8 cellular contexts compared by ENCODE assay signal in genomic region chr20:33914871-33915270, GRCh38.
DNase-seq lines count a peak whose midpoint lies in the region; ATAC-seq and TF ChIP-seq lines count a peak whose summit lies in the region.

No MANE protein-coding gene starts in this region.

- no peaks in the 10 kb centered on the region for H3K9me3 Mint-ChIP-seq in progenitor cell of endocrine pancreas (ENCODE audit: low read depth)

- no peaks in the 10 kb centered on the region for H3K27me3 ChIP-seq in brain microvascular endothelial cell (replicated peaks)

- no peak overlapping the region for H3K4me3 Mint-ChIP-seq in progenitor cell of endocrine pancreas (ENCODE audit: low read depth)

- no peak for TF ChIP-seq POLR2A in erythroblast (IDR thresholded peaks at IDR 0.05; ENCODE audit: low read length)

- peaks cover 10% of the 10 kb centered on the region for H3K4me1 Mint-ChIP-seq in progenitor cell of endocrine pancreas (ENCODE audit: low read depth)

- in situ Hi-C loops in brain microvascular endothelial cell (cut with HindIII; ENCODE audit: low pct_ligation_motif_present, low sequenced_read_pairs), result no loop called here

- peak; percentile 35 for TF ChIP-seq CTCF in brain microvascular endothelial cell (IDR thresholded peaks at IDR 0.05; ENCODE audit: low read depth, low read length, missing control alignments)
- no peak for TF ChIP-seq CTCF in progenitor cell of endocrine pancreas (IDR thresholded peaks at IDR 0.05; ENCODE audit: unreplicated experiment)

- H3K27ac Mint-ChIP-seq in progenitor cell of endocrine pancreas, result no peak overlapping the region

- no peaks in the 10 kb centered on the region for H3K36me3 Mint-ChIP-seq in progenitor cell of endocrine pancreas (ENCODE audit: insufficient read depth)

- H3K4me3 ChIP-seq in brain microvascular endothelial cell (ENCODE audit: low read depth, low read length), result no peak overlapping the region

- H3K27ac ChIP-seq in brain microvascular endothelial cell, result no peak overlapping the region

- H3K36me3 ChIP-seq in brain microvascular endothelial cell (replicated peaks), result no peaks in the 10 kb centered on the region

- ATAC-seq in SK-N-SH treated with all-trans-retinoic acid at 6 μM for 48 hours, result peak; percentile 77

- H3K27me3 Mint-ChIP-seq in progenitor cell of endocrine pancreas, result peaks cover 7% of the 10 kb centered on the region

- DNase-seq in NCI-H345 (lab: John Stamatoyannopoulos, UW), result peak; percentile 10
- DNase-seq in NCI-H345 treated with DMSO at 0.1 percent for 48 hours (lab: John Stamatoyannopoulos, UW; ENCODE audit: unreplicated experiment), result no peak
- DNase-seq in brain microvascular endothelial cell, result peak; percentile 88
- DNase-seq in stimulated activated CD4-positive, alpha-beta T cell treated with anti-CD3 and anti-CD28 coated beads, TNF-alpha, amount 100 ng/mL, for 4 hours (ENCODE audit: low read depth in 3 of 3), result peak in 2 of 3 experiments; percentile 27 to 35
- no peak for DNase-seq in progenitor cell of endocrine pancreas (ENCODE audit: low spot score, unreplicated experiment)
- no peak for DNase-seq in medulla oblongata (ENCODE audit: extremely low spot score)
- DNase-seq in erythroblast (lab: John Stamatoyannopoulos, UW), result no peak

TF ChIP-seq in SK-N-SH treated with all-trans-retinoic acid at 6 μM for 48 hours, 23 proteins besides CTCF, POLR2A, EP300 and RAD21:
- TF ChIP-seq OSR1 (CRISPR knock-in tag; IDR thresholded peaks at IDR 0.05), result no peak
- no peak for TF ChIP-seq BACH2 (CRISPR knock-in tag; IDR thresholded peaks at IDR 0.05; ENCODE audit: borderline replicate concordance)
- no peak for TF ChIP-seq POU6F1 (CRISPR knock-in tag; IDR thresholded peaks at IDR 0.05; ENCODE audit: borderline replicate concordance, low read depth)
- TF ChIP-seq TCF4 (CRISPR knock-in tag; IDR thresholded peaks at IDR 0.05; ENCODE audit: borderline replicate concordance), result no peak
- TF ChIP-seq ISL1 (CRISPR knock-in tag; IDR thresholded peaks at IDR 0.05), result no peak
- no peak for TF ChIP-seq CSRNP3 (CRISPR knock-in tag; IDR thresholded peaks at IDR 0.05)
- TF ChIP-seq ZNF70 (CRISPR knock-in tag; IDR thresholded peaks at IDR 0.05), result no peak
- no peak for TF ChIP-seq RARB (CRISPR knock-in tag; IDR thresholded peaks at IDR 0.05)
- no peak for TF ChIP-seq ZFP30 (CRISPR knock-in tag; IDR thresholded peaks at IDR 0.05)
- no peak for TF ChIP-seq CSDC2 (CRISPR knock-in tag; IDR thresholded peaks at IDR 0.05)
- TF ChIP-seq CREB5 (CRISPR knock-in tag; IDR thresholded peaks at IDR 0.05; ENCODE audit: low read depth), result no peak

Comparison
In these comparisons a context has a peak if more than half of its experiments do, and no peak if none do; other contexts are left out.
1. DNase-seq: peak in NCI-H345 (single experiment), brain microvascular endothelial cell (single experiment) and stimulated activated CD4-positive, alpha-beta T cell treated with anti-CD3 and anti-CD28 coated beads, TNF-alpha, amount 100 ng/mL, for 4 hours (2 of 3); none in NCI-H345 treated with DMSO at 0.1 percent for 48 hours (single experiment), progenitor cell of endocrine pancreas (single experiment), medulla oblongata (single experiment) and erythroblast (0 of 2).